Comparison of ENCODE assay signal across 1 cellular context in the genomic region with DNA sequence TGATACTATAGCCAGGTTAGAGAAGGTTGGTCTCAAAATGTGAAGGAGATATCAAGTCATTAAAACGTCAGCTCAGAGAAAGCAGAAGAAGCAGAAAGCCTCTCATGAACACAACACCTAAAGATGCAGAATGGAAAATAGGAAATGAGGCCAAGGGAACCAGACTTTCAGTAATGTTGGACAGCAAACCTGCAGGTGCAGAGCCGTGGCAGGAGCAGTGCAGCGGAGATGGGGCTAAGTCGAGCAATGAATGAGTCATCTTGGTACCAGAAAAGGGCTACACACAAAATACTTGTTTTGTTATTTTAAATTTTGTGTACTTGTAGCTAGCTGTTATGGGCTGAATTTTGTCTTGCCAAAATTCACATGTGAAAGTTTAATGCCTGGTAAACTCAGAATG.
TF ChIP-seq lines count a peak whose summit lies in the region.

No MANE protein-coding gene starts in this region.

TF ChIP-seq in GM23338, 12 proteins besides CTCF, POLR2A, EP300 and RAD21 (continued from another document):
- TF ChIP-seq, protein P1, sequence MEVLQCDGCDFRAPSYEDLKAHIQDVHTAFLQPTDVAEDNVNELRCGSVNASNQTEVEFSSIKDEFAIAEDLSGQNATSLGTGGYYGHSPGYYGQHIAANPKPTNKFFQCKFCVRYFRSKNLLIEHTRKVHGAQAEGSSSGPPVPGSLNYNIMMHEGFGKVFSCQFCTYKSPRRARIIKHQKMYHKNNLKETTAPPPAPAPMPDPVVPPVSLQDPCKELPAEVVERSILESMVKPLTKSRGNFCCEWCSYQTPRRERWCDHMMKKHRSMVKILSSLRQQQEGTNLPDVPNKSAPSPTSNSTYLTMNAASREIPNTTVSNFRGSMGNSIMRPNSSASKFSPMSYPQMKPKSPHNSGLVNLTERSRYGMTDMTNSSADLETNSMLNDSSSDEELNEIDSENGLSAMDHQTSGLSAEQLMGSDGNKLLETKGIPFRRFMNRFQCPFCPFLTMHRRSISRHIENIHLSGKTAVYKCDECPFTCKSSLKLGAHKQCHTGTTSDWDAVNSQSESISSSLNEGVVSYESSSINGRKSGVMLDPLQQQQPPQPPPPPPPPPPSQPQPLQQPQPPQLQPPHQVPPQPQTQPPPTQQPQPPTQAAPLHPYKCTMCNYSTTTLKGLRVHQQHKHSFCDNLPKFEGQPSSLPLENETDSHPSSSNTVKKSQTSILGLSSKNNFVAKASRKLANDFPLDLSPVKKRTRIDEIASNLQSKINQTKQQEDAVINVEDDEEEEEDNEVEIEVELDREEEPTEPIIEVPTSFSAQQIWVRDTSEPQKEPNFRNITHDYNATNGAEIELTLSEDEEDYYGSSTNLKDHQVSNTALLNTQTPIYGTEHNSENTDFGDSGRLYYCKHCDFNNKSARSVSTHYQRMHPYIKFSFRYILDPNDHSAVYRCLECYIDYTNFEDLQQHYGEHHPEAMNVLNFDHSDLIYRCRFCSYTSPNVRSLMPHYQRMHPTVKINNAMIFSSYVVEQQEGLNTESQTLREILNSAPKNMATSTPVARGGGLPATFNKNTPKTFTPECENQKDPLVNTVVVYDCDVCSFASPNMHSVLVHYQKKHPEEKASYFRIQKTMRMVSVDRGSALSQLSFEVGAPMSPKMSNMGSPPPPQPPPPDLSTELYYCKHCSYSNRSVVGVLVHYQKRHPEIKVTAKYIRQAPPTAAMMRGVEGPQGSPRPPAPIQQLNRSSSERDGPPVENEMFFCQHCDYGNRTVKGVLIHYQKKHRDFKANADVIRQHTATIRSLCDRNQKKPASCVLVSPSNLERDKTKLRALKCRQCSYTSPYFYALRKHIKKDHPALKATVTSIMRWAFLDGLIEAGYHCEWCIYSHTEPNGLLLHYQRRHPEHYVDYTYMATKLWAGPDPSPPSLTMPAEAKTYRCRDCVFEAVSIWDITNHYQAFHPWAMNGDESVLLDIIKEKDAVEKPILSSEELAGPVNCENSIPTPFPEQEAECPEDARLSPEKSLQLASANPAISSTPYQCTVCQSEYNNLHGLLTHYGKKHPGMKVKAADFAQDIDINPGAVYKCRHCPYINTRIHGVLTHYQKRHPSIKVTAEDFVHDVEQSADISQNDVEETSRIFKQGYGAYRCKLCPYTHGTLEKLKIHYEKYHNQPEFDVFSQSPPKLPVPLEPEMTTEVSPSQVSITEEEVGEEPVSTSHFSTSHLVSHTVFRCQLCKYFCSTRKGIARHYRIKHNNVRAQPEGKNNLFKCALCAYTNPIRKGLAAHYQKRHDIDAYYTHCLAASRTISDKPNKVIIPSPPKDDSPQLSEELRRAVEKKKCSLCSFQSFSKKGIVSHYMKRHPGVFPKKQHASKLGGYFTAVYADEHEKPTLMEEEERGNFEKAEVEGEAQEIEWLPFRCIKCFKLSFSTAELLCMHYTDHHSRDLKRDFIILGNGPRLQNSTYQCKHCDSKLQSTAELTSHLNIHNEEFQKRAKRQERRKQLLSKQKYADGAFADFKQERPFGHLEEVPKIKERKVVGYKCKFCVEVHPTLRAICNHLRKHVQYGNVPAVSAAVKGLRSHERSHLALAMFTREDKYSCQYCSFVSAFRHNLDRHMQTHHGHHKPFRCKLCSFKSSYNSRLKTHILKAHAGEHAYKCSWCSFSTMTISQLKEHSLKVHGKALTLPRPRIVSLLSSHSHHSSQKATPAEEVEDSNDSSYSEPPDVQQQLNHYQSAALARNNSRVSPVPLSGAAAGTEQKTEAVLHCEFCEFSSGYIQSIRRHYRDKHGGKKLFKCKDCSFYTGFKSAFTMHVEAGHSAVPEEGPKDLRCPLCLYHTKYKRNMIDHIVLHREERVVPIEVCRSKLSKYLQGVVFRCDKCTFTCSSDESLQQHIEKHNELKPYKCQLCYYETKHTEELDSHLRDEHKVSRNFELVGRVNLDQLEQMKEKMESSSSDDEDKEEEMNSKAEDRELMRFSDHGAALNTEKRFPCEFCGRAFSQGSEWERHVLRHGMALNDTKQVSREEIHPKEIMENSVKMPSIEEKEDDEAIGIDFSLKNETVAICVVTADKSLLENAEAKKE (CRISPR knock-in tag; IDR thresholded peaks at IDR 0.05), result no peak
- TF ChIP-seq STAT1 (IDR thresholded peaks at IDR 0.05; ENCODE audit: unreplicated experiment) (no peak), CREB1 (CRISPR knock-in tag; IDR thresholded peaks at IDR 0.05; ENCODE audit: low read depth) (no peak)
